25 cellular contexts compared by ENCODE assay signal in the genomic region with DNA sequence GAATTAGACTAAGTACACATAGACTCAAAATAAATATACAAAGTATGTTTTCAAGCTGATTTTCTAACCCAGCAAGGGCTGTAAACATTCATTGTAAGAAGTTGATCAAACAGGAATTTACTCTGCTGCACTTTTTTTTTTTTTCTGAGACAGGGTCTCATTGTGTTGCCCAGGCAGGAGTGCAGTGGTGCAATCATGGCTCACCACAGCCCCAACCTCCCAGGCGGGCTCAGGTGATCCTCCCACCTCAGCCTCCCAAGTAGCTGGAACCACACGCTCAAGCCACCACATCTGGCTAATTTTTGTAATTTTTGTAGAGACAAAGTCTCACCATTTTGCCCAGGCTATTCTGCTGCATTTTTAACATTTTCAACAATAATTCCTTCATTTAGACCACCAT.
"Had no signal": no experiment of that assay in that cellular context is flagged by ENCODE, and none has a peak within 500 bp of the region (broad histone marks: within the 10 kb centered on the region; RNA-seq: fewer than 3 reads in every experiment).

No MANE protein-coding gene starts in this region.

- H3K4me3 ChIP-seq: coronary artery, dorsolateral prefrontal cortex, esophagus squamous epithelium, gastrocnemius medialis, heart right ventricle, left lung, lower lobe of right lung, mucosa of descending colon had no signal

- H3K36me3 ChIP-seq: esophagus squamous epithelium, gastrocnemius medialis, left lung, lower lobe of right lung had no signal

- H3K27me3 ChIP-seq: dorsolateral prefrontal cortex, esophagus squamous epithelium, gastrocnemius medialis, heart right ventricle, left lung had no signal

- H3K9me3 ChIP-seq: esophagus squamous epithelium, gastrocnemius medialis, heart right ventricle, left lung, lower lobe of right lung, mucosa of descending colon had no signal

- H3K4me1 ChIP-seq: esophagus squamous epithelium, lower lobe of right lung had no signal

- H3K27ac ChIP-seq: coronary artery, epithelial cell of prostate, esophagus squamous epithelium, gastrocnemius medialis, heart right ventricle, left lung, lower lobe of right lung had no signal

- DNase-seq: dermis blood vessel endothelial cell; dorsolateral prefrontal cortex; effector CD4-positive, alpha-beta T cell; effector memory CD4-positive, alpha-beta T cell; erythroblast; esophagus squamous epithelium; foreskin fibroblast; foreskin melanocyte; gastrocnemius medialis; glutamatergic neuron; head of caudate nucleus; heart right ventricle; hippocampal formation; left cardiac atrium; left lung; left ventricle myocardium superior; lower lobe of right lung; mesendoderm; mucosa of descending colon had no signal

- ATAC-seq: esophagus mucosa, gastrocnemius medialis, heart right ventricle, left cardiac atrium, left lung, left ventricle myocardium superior, lower lobe of right lung, mucosa of descending colon had no signal

- FAIRE-seq: colon, islet of Langerhans, keratinocyte had no signal
